17 cellular contexts compared by ENCODE assay signal in genomic region chr11:130421697-130422096, GRCh38. TPM values are rescaled to one million over a fixed set of nuclear protein-coding genes. Genes with fewer than 3 reads are reported as not detected.
DNase-seq lines count a peak whose midpoint lies in the region; ATAC-seq and TF ChIP-seq lines count a peak whose summit lies in the region.
"Had no signal": no experiment of that assay in that cellular context is flagged by ENCODE, and none has a peak within 500 bp of the region (broad histone marks: within the 10 kb centered on the region; RNA-seq: fewer than 3 reads in every experiment).

No MANE protein-coding gene starts in this region.

- H3K36me3 ChIP-seq in H7 (replicated peaks; ENCODE audit: control insufficient read depth, insufficient read depth, low read length) (no peaks in the 10 kb centered on the region), esophagus squamous epithelium (no peaks in the 10 kb centered on the region), neuronal stem cell (replicated peaks in 1 of 2; ENCODE audit: control insufficient read depth in 2 of 2, insufficient read depth in 2 of 2, low read length in 2 of 2) (no peaks in the 10 kb centered on the region), upper lobe of left lung (no peaks in the 10 kb centered on the region)
- no peaks in the 10 kb centered on the region for H3K36me3 ChIP-seq in effector memory CD4-positive, alpha-beta T cell (ENCODE audit: control insufficient read depth, insufficient read depth, low read length)
- H3K36me3 ChIP-seq: HAP-1 had no signal

- DNase-seq in H7 (peak; percentile 22), esophagus squamous epithelium (lab: John Stamatoyannopoulos, UW) (no peak), neuronal stem cell (ENCODE audit: low spot score) (no peak), upper lobe of left lung (peak in 1 of 2 donors; percentile 34), NCI-H526 (lab: John Stamatoyannopoulos, UW) (no peak), kidney glomerular epithelial cell (lab: John Stamatoyannopoulos, UW) (no peak), NCI-H82 (lab: John Stamatoyannopoulos, UW) (no peak)
- no peak for DNase-seq in effector memory CD4-positive, alpha-beta T cell
- DNase-seq: Caco-2; CD8-positive, alpha-beta memory T cell; DND-41; GDM1; GOT3 had no signal

- no peak overlapping the region for H3K23ac ChIP-seq in neuronal stem cell (ENCODE audit: low read depth, low read length, poor library complexity)

- H2BK12ac ChIP-seq in neuronal stem cell (ENCODE audit: low read length): no peak overlapping the region

- no peak overlapping the region for H3K9ac ChIP-seq in neuronal stem cell (ENCODE audit: low read depth, low read length, poor library complexity)

- H4K8ac ChIP-seq in neuronal stem cell (ENCODE audit: low read depth, low read length): no peak overlapping the region

- no peak overlapping the region for H3K14ac ChIP-seq in neuronal stem cell (ENCODE audit: low read length)

- TF ChIP-seq CTCF in esophagus squamous epithelium (IDR thresholded peaks at IDR 0.05) (no peak), upper lobe of left lung (IDR thresholded peaks at IDR 0.05) (no peak)

- H4K91ac ChIP-seq in neuronal stem cell (ENCODE audit: low read depth, low read length, poor library complexity): no peak overlapping the region

- 78% methylated on average over 2 of the region's 8 CpGs; no CpG with 5 or more reads in 1 of the 2 donors for WGBS in esophagus squamous epithelium, 2 donors
- WGBS in neuronal stem cell (ENCODE audit: extremely low coverage in 2 of 2, insufficient read length in 2 of 2, insufficient replicate concordance in 1 of 2), 2 donors: no CpG with 5 or more reads among the region's 8 CpGs
- 83 to 87% methylated on average over 6 to 8 of the region's 8 CpGs for WGBS in upper lobe of left lung, 2 donors

- no peak for TF ChIP-seq POLR2A in esophagus squamous epithelium (IDR thresholded peaks at IDR 0.05)
- TF ChIP-seq POLR2A in upper lobe of left lung (IDR thresholded peaks at IDR 0.05): no peak

- H2AK5ac ChIP-seq in neuronal stem cell (ENCODE audit: low read depth, low read length): peak overlapping the region; percentile 67

- H3K4me1 ChIP-seq in esophagus squamous epithelium (peaks cover 0 to 40% (median 15%) of the 10 kb centered on the region in 3 donors), neuronal stem cell (ENCODE audit: control insufficient read depth in 2 of 2, insufficient read depth in 1 of 2, low read depth in 1 of 2, low read length in 2 of 2) (peaks cover 0 to 3% of the 10 kb centered on the region in 2 donors), upper lobe of left lung (peaks cover 6 to 14% (median 11%) of the 10 kb centered on the region in 4 donors)
- H3K4me1 ChIP-seq in effector memory CD4-positive, alpha-beta T cell (ENCODE audit: control insufficient read depth, insufficient read depth, low read length, poor library complexity, severe bottlenecking): no peaks in the 10 kb centered on the region
- H3K4me1 ChIP-seq: Caco-2, HAP-1 had no signal

- H3K27ac ChIP-seq in esophagus squamous epithelium (peak overlapping the region; percentile 42 to 78 (median 68)), neuronal stem cell (replicated peaks; ENCODE audit: low read length) (no peak overlapping the region), upper lobe of left lung (peak overlapping the region in 3 of 4 donors; percentile 62 to 76 (median 66))
- H3K27ac ChIP-seq in effector memory CD4-positive, alpha-beta T cell (ENCODE audit: insufficient read depth, low read length, poor library complexity, severe bottlenecking): no peak overlapping the region
- H3K27ac ChIP-seq: 22Rv1, HL-60 had no signal

- H3K9me3 ChIP-seq in esophagus squamous epithelium (no peaks in the 10 kb centered on the region), neuronal stem cell (replicated peaks in 1 of 2; ENCODE audit: control insufficient read depth in 2 of 2, insufficient read depth in 1 of 2, low read depth in 1 of 2, low read length in 2 of 2) (no peaks in the 10 kb centered on the region), upper lobe of left lung (no peaks in the 10 kb centered on the region)
- H3K9me3 ChIP-seq in effector memory CD4-positive, alpha-beta T cell (ENCODE audit: control insufficient read depth, low read length): no peaks in the 10 kb centered on the region
- H3K9me3 ChIP-seq: Caco-2, HAP-1 had no signal

- no peak overlapping the region for H3K4ac ChIP-seq in neuronal stem cell (ENCODE audit: low read length)

- intact Hi-C loops in esophagus squamous epithelium (cut with DNase I): no loop called here

- no peak for TF ChIP-seq EP300 in upper lobe of left lung (IDR thresholded peaks at IDR 0.05)

- H3K4me3 ChIP-seq in H7 (ENCODE audit: insufficient read depth, low read depth, low read length): no peak overlapping the region
- no peak overlapping the region for H3K4me3 ChIP-seq in esophagus squamous epithelium
- no peak overlapping the region for H3K4me3 ChIP-seq in neuronal stem cell (ENCODE audit: low read length in 2 of 2)
- H3K4me3 ChIP-seq in upper lobe of left lung: no peak overlapping the region
- H3K4me3 ChIP-seq in effector memory CD4-positive, alpha-beta T cell (ENCODE audit: insufficient read depth, low read depth, low read length, poor library complexity, severe bottlenecking): no peak overlapping the region
- H3K4me3 ChIP-seq: HAP-1 had no signal

- ATAC-seq in upper lobe of left lung (ENCODE audit: low FRiP score in 2 of 2): no peak

- H2BK15ac ChIP-seq in neuronal stem cell (ENCODE audit: low read length): no peak overlapping the region

- no peaks in the 10 kb centered on the region for H3K79me1 ChIP-seq in neuronal stem cell (ENCODE audit: low read depth, low read length)

- H3K18ac ChIP-seq in neuronal stem cell (ENCODE audit: low read length): no peak overlapping the region

- H3K27me3 ChIP-seq in H7 (ENCODE audit: control insufficient read depth, insufficient read depth, low read length) (peaks cover 11% of the 10 kb centered on the region), esophagus squamous epithelium (peaks cover 0 to 36% (median 4%) of the 10 kb centered on the region in 4 donors), neuronal stem cell (ENCODE audit: control insufficient read depth in 3 of 3, insufficient read depth in 3 of 3, low read depth in 1 of 3, low read length in 3 of 3) (peaks cover 0 to 78% (median 10%) of the 10 kb centered on the region in 3 experiments), upper lobe of left lung (peaks cover 0 to 5% (median 2%) of the 10 kb centered on the region in 4 donors)
- H3K27me3 ChIP-seq in effector memory CD4-positive, alpha-beta T cell (replicated peaks; ENCODE audit: control insufficient read depth, insufficient read depth, low read length, poor library complexity, severe bottlenecking): peaks cover 12% of the 10 kb centered on the region

- no peak overlapping the region for H3K4me2 ChIP-seq in neuronal stem cell (ENCODE audit: insufficient read depth, low read length, poor library complexity, severe bottlenecking)

- no peak overlapping the region for H2BK120ac ChIP-seq in neuronal stem cell (ENCODE audit: low read depth, low read length)

- no peak overlapping the region for H2BK5ac ChIP-seq in neuronal stem cell (ENCODE audit: low read length)

- H2AFZ ChIP-seq in neuronal stem cell (ENCODE audit: low read length): no peak overlapping the region

RNA-seq across cellular contexts. Expression of gene ADAMTS8, which starts 6.7 kb away (rescaled TPM):
- 1.6 TPM in 2 replicates for total RNA-seq in H7 (2014; rRNA removed; shearing (Covaris generic))
- total RNA-seq in esophagus squamous epithelium (1 to 10 TPM in 3 of 4 donors, under 1 TPM in 1; 0.83 to 8.8 (median 1.8) TPM), upper lobe of left lung (10 to 100 TPM; 13.0 to 52.3 (median 21.5) TPM)
- 0.13 TPM for polyA plus RNA-seq in neuronal stem cell (2013, experiment 1 of 2)
- polyA plus RNA-seq in neuronal stem cell (2013, experiment 2 of 2): 0.10 TPM
- total RNA-seq: A673; Caco-2; CD8-positive, alpha-beta memory T cell had no signal
- polyA plus RNA-seq: CD8-positive, alpha-beta memory T cell had no signal

RNA-seq across cellular contexts. Expression of gene ADAMTS15, which starts 26.7 kb away (rescaled TPM):
- 0.85 and 1.1 TPM in 2 replicates for total RNA-seq in H7 (2014; rRNA removed; shearing (Covaris generic))
- total RNA-seq in esophagus squamous epithelium (1 to 10 TPM in 3 of 4 donors, under 1 TPM in 1; 0.11 to 5.7 (median 2.1) TPM), upper lobe of left lung (10 to 100 TPM in 2 of 6 donors, 1 to 10 TPM in 4; 2.5 to 23.0 (median 7.2) TPM)
- 0.61 TPM for polyA plus RNA-seq in neuronal stem cell (2013, experiment 1 of 2)
- 0.65 TPM for polyA plus RNA-seq in neuronal stem cell (2013, experiment 2 of 2)
- total RNA-seq: CD8-positive, alpha-beta memory T cell had no signal
- polyA plus RNA-seq: CD8-positive, alpha-beta memory T cell had no signal

Comparison
In these comparisons a context has a peak if more than half of its experiments do, and no peak if none do; other contexts are left out.
1. H3K27ac ChIP-seq: peak in esophagus squamous epithelium (4 of 4) and upper lobe of left lung (3 of 4); none in neuronal stem cell (single experiment) and effector memory CD4-positive, alpha-beta T cell (single experiment).